In genomic region chr11:16217631-16218030, GRCh38 we compare ENCODE assay signal across 22 cellular contexts.
"Had no signal": no experiment of that assay in that cellular context is flagged by ENCODE, and none has a peak within 500 bp of the region (broad histone marks: within the 10 kb centered on the region; RNA-seq: fewer than 3 reads in every experiment).

No MANE protein-coding gene starts in this region.

- H3K4me3 ChIP-seq: body of pancreas, K562 had no signal

- H3K9me3 ChIP-seq: body of pancreas had no signal

- H3K27ac ChIP-seq: body of pancreas had no signal

- H3K27me3 ChIP-seq: body of pancreas had no signal

- ATAC-seq: activated CD8-positive, alpha-beta memory T cell treated with anti-CD3 and anti-CD28 coated beads, Interleukin-2, amount 10 ng/mL, durations not matched to agents 7 days and 5 days; activated naive CD4-positive, alpha-beta T cell treated with anti-CD3 and anti-CD28 coated beads, Interleukin-2, amount 50 U/mL, for 72 hours; body of pancreas; K562 had no signal

- H3K4me1 ChIP-seq: body of pancreas had no signal

- DNase-seq: activated B cell treated with CpG ODN at 0.5 μM for 24 hours; activated CD4-positive, alpha-beta T cell treated with anti-CD3 and anti-CD28 coated beads for 1 hour; activated CD4-positive, alpha-beta T cell treated with anti-CD3 and anti-CD28 coated beads, Interleukin-2, amount 10 ng/mL, durations not matched to agents 24 days and 14 days; activated CD4-positive, alpha-beta T cell treated with anti-CD3 and anti-CD28 coated beads, Interleukin-2, amount 50 U/mL, for 48 hours; activated CD8-positive, alpha-beta memory T cell treated with anti-CD3 and anti-CD28 coated beads, Interleukin-2, amount 10 ng/mL, durations not matched to agents 7 days and 5 days; activated effector memory CD4-positive, alpha-beta T cell treated with Interleukin-2 at 50 U/mL for 16 hours; activated naive CD4-positive, alpha-beta T cell; activated T-cell treated with anti-CD3 and anti-CD28 coated beads, Interleukin-2, amount 50 U/mL, for 24 hours; body of pancreas; Karpas-422; NCI-H1048; NCI-H1417; NCI-H1930; NCI-H2171; NCI-H2227 treated with DMSO at 0.1 percent for 48 hours; NCI-H526; NK-92 treated with Interleukin-12 subunit alpha and Interleukin-12 subunit beta, amount 100 ng/mL, for 24 hours; SHP77; T-helper 2 cell; T1000 had no signal
